Comparison of ENCODE assay signal across 8 cellular contexts in the genomic region with DNA sequence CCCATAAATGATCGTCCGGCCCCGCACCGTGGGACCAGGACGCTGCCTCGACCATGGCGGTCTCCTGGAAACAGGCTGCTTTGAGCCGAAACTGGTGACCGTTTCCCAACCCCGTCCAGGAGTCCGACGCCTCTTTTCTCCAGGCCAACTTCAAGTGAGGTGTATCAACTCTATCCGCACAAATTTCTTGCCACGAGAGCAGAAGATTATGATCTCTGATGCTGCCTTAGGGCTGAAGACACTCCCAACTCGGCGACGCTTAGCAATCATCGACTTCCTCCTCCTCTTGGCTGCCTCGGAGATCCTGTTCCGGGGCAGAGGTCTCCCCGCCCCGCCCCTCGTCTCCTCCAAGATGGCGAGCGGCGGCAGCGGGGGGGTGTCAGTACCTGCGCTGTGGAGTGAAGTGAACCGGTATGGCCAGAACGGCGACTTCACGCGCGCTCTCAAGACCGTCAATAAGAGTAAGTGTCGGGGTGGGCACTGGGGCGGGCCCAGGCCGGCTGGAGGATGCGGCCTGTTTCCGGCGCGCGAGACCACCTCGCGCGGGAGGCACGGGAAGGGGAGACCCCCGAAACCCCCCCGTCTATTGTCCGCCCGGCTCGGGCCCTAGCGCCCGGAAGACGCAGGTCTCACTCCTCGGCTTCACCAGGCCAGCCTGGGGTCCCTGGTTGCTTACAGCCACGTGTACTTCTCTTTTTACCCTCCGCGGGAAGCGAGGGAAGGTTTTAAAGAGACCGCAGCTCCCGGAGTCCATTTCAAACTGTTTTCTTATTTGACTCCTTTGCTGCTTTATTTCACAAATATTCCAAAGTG.
DNase-seq lines count a peak whose midpoint lies in the region; ATAC-seq and TF ChIP-seq lines count a peak whose summit lies in the region.

Gene SRP72, plus strand, starts transcription at position 334 of the 813 bp plus-strand sequence. Its CDS starts 19 bp downstream, at position 353.

- ATAC-seq in HG03196 (IDR thresholded peaks at IDR 0.05; ENCODE audit: unreplicated experiment) = peak; percentile 95
- ATAC-seq in activated CD4-positive, CD25-positive, alpha-beta regulatory T cell treated with anti-CD3 and anti-CD28 coated beads, Interleukin-2, amount 50 U/mL, for 24 hours = peak; percentile 95 to 96

- peak; percentile 84 for TF ChIP-seq POLR2A in GM18951 (IDR thresholded peaks at IDR 0.05; ENCODE audit: extremely low read depth, insufficient read depth, insufficient read length)

- in situ Hi-C loops in GM18951 (cut with MboI; ENCODE audit: low sequenced_read_pairs, unreplicated experiment) = no loop called here

- peak; percentile 92 for DNase-seq in AG08396 (ENCODE audit: low spot score)
- peak; percentile 47 to 85 for DNase-seq in NCI-H446 (lab: John Stamatoyannopoulos, UW)
- DNase-seq in cerebellar cortex (ENCODE audit: low spot score) = peak; percentile 93
- peak; percentile 96 for DNase-seq in islet precursor cell
- peak; percentile 74 to 84 (median 78) for DNase-seq in stimulated activated CD4-positive, alpha-beta T cell treated with anti-CD3 and anti-CD28 coated beads, Interleukin-12 subunit alpha, Interleukin-12 subunit beta, amount 100 ng/mL, for 48 hours (ENCODE audit: low read depth in 2 of 3, low spot score in 1 of 3)

Comparison
In these comparisons a context has a peak if more than half of its experiments do, and no peak if none do; other contexts are left out.
1. Peak in every context shown above with its lines: DNase-seq and ATAC-seq.